ENCODE assay signal across 27 cellular contexts in genomic region chr1:5598824-5599395, GRCh38.
A peak's percentile ranks its signal among the peaks of the same experiment; 100 is the strongest.
DNase-seq lines count a peak whose midpoint lies in the region; ATAC-seq and TF ChIP-seq lines count a peak whose summit lies in the region.
"Had no signal": no experiment of that assay in that cellular context is flagged by ENCODE, and none has a peak within 500 bp of the region (broad histone marks: within the 10 kb centered on the region; RNA-seq: fewer than 3 reads in every experiment).

No MANE protein-coding gene starts in this region.

- no peaks in the 10 kb centered on the region for H4K20me1 ChIP-seq in KMS-11 (ENCODE audit: insufficient read depth)

- H3K4me2 ChIP-seq in KMS-11 = no peak overlapping the region

- H3K9me3 ChIP-seq in endodermal cell (ENCODE audit: control insufficient read depth, low read length) (no peaks in the 10 kb centered on the region), gastrocnemius medialis (no peaks in the 10 kb centered on the region)
- H3K9me3 ChIP-seq: SJCRH30, thoracic aorta had no signal

- H3K4me1 ChIP-seq in KMS-11 (ENCODE audit: low read depth, poor library complexity, severe bottlenecking) (no peaks in the 10 kb centered on the region), endodermal cell (ENCODE audit: control insufficient read depth, insufficient read depth, low read length) (no peaks in the 10 kb centered on the region), gastrocnemius medialis (no peaks in the 10 kb centered on the region)
- H3K4me1 ChIP-seq: SJCRH30 had no signal

- intact Hi-C loops in posterior vena cava (cut with DNase I) (no loop called here), gastrocnemius medialis (cut with DNase I; ENCODE audit: low total_unique reads) (no loop called here)

- no peak overlapping the region for H3K9ac ChIP-seq in KMS-11
- no peak overlapping the region for H3K9ac ChIP-seq in endodermal cell (ENCODE audit: extremely low read depth, low read length, poor library complexity, severe bottlenecking)

- TF ChIP-seq CTCF in C4-2B (conservative IDR thresholded peaks at IDR 0.05) (peak; percentile 30), KMS-11 (conservative IDR thresholded peaks at IDR 0.05; ENCODE audit: low read depth, low read length) (peak; percentile 6; the same call in 1 of the 2 replicates), endodermal cell (conservative IDR thresholded peaks at IDR 0.05) (peak; percentile 2), gastrocnemius medialis (IDR thresholded peaks at IDR 0.05 in 4 of 5, conservative IDR thresholded peaks at IDR 0.05 in 1 of 5) (no peak)

- H3K79me2 ChIP-seq in KMS-11 (ENCODE audit: insufficient read depth, low read depth) = no peaks in the 10 kb centered on the region

- H3K9me3 Mint-ChIP-seq in endodermal cell = no peaks in the 10 kb centered on the region
- H3K9me3 Mint-ChIP-seq: dendritic cell treated with granulocyte-macrophage colony-stimulating factor and Interleukin-4, amounts not matched to agents 40 ng/mL and 50 ng/mL, for 4 days had no signal

- H3K36me3 Mint-ChIP-seq in endodermal cell (ENCODE audit: low read depth) = no peaks in the 10 kb centered on the region
- H3K36me3 Mint-ChIP-seq: CD4-positive, alpha-beta memory T cell; naive thymus-derived CD8-positive, alpha-beta T cell had no signal

- in situ Hi-C loops in gastrocnemius medialis (cut with MboI; ENCODE audit: low sequenced_read_pairs in 4 of 4) = no loop called here

- peak; percentile 52 for DNase-seq in endodermal cell
- peak; percentile 63 for DNase-seq in posterior vena cava (ENCODE audit: low spot score)
- DNase-seq in NCI-H510A treated with DMSO at 0.1 percent for 48 hours (lab: John Stamatoyannopoulos, UW) = no peak
- no peak for DNase-seq in gastrocnemius medialis
- DNase-seq: activated CD8-positive, alpha-beta T cell treated with anti-CD3 and anti-CD28 coated beads, Interleukin-2, amount 10 ng/mL, durations not matched to agents 7 days and 5 days; activated gamma-delta T cell; activated naive CD8-positive, alpha-beta T cell treated with anti-CD3 and anti-CD28 coated beads, Interleukin-2, amount 50 U/mL, for 24 hours; activated T-cell treated with anti-CD3 and anti-CD28 coated beads, Interleukin-2, amount 50 U/mL, for 1 hour; AML-193; CD4-positive, alpha-beta memory T cell; foreskin melanocyte; NCI-H1436 treated with DMSO at 0.1 percent for 48 hours; NCI-H2081 treated with DMSO at 0.1 percent for 48 hours; NCI-H446; NCI-H774; SJCRH30; small intestine; stimulated activated naive CD4-positive, alpha-beta T cell treated with Interleukin-2 at 50 U/mL for 16 hours; SW 1271 had no signal

- H3K4me3 ChIP-seq in KMS-11 (IDR thresholded peaks at IDR 0.05; ENCODE audit: insufficient read depth, low read depth, low read length) (no peak overlapping the region), endodermal cell (ENCODE audit: low read length) (no peak overlapping the region), gastrocnemius medialis (no peak overlapping the region)
- H3K4me3 ChIP-seq: SJCRH30, thoracic aorta had no signal

- ATAC-seq in GM19328 (IDR thresholded peaks at IDR 0.05; ENCODE audit: unreplicated experiment) (no peak), gastrocnemius medialis (no peak), GM21360 (IDR thresholded peaks at IDR 0.05; ENCODE audit: unreplicated experiment) (no peak)
- ATAC-seq: activated CD8-positive, alpha-beta T cell treated with anti-CD3 and anti-CD28 coated beads, Interleukin-2, amount 10 ng/mL, durations not matched to agents 7 days and 5 days; naive thymus-derived CD8-positive, alpha-beta T cell had no signal

- H3K4me3 Mint-ChIP-seq in endodermal cell = no peak overlapping the region
- H3K4me3 Mint-ChIP-seq: activated CD8-positive, alpha-beta T cell treated with anti-CD3 and anti-CD28 coated beads, Interleukin-2, amount 10 ng/mL, durations not matched to agents 7 days and 5 days; activated naive CD8-positive, alpha-beta T cell treated with anti-CD3 and anti-CD28 coated beads, Interleukin-2, amount 50 U/mL, for 24 hours; CD4-positive, alpha-beta memory T cell; central memory CD8-positive, alpha-beta T cell; dendritic cell treated with granulocyte-macrophage colony-stimulating factor and Interleukin-4, amounts not matched to agents 40 ng/mL and 50 ng/mL, for 4 days; naive thymus-derived CD8-positive, alpha-beta T cell had no signal

- H3K4me1 Mint-ChIP-seq in endodermal cell = peaks cover 36% of the 10 kb centered on the region
- H3K4me1 Mint-ChIP-seq: activated naive CD8-positive, alpha-beta T cell treated with anti-CD3 and anti-CD28 coated beads, Interleukin-2, amount 50 U/mL, for 24 hours; CD4-positive, alpha-beta memory T cell; central memory CD8-positive, alpha-beta T cell had no signal

- H3K27ac Mint-ChIP-seq in endodermal cell = no peak overlapping the region
- H3K27ac Mint-ChIP-seq: activated CD8-positive, alpha-beta T cell treated with anti-CD3 and anti-CD28 coated beads, Interleukin-2, amount 10 ng/mL, durations not matched to agents 7 days and 5 days; activated naive CD8-positive, alpha-beta T cell treated with anti-CD3 and anti-CD28 coated beads, Interleukin-2, amount 50 U/mL, for 24 hours; CD4-positive, alpha-beta memory T cell; dendritic cell treated with granulocyte-macrophage colony-stimulating factor and Interleukin-4, amounts not matched to agents 40 ng/mL and 50 ng/mL, for 4 days; naive thymus-derived CD8-positive, alpha-beta T cell had no signal

- no peak for TF ChIP-seq POLR2A in gastrocnemius medialis (IDR thresholded peaks at IDR 0.05)

- peaks cover 12% of the 10 kb centered on the region for H3K27me3 Mint-ChIP-seq in endodermal cell (ENCODE audit: insufficient read depth)

- WGBS in endodermal cell (ENCODE audit: insufficient coverage in 1 of 2, insufficient read length in 1 of 2), 2 experiments = 91 to 94% methylated on average over 8 to 10 of the region's 10 CpGs

- H3K27ac ChIP-seq in C4-2B = peak overlapping the region; percentile 56
- no peak overlapping the region for H3K27ac ChIP-seq in KMS-11
- H3K27ac ChIP-seq in endodermal cell (ENCODE audit: low read depth, low read length) = no peak overlapping the region
- H3K27ac ChIP-seq in gastrocnemius medialis = no peak overlapping the region
- H3K27ac ChIP-seq: SJCRH30, thoracic aorta had no signal

- H3K27me3 ChIP-seq in KMS-11 (ENCODE audit: insufficient read depth, low read depth) = peaks cover 18% of the 10 kb centered on the region; the same call in 1 of the 2 replicates
- no peaks in the 10 kb centered on the region for H3K27me3 ChIP-seq in endodermal cell (ENCODE audit: control insufficient read depth, insufficient read depth, low read length, poor library complexity, severe bottlenecking)
- H3K27me3 ChIP-seq in gastrocnemius medialis = no peaks in the 10 kb centered on the region

- H3K36me3 ChIP-seq in KMS-11 (ENCODE audit: insufficient read depth) (no peaks in the 10 kb centered on the region), endodermal cell (ENCODE audit: control insufficient read depth, insufficient read depth, low read length) (no peaks in the 10 kb centered on the region), gastrocnemius medialis (no peaks in the 10 kb centered on the region)
- H3K36me3 ChIP-seq: SJCRH30, thoracic aorta had no signal

- no peak overlapping the region for H2AFZ ChIP-seq in KMS-11 (ENCODE audit: low read depth)

Comparison
In these comparisons a context has a peak if more than half of its experiments do, and no peak if none do; other contexts are left out.
1. CTCF ChIP-seq: peak in C4-2B (single experiment), KMS-11 (single experiment) and endodermal cell (single experiment); none in gastrocnemius medialis (0 of 5).
2. DNase-seq: peak in endodermal cell (single experiment) and posterior vena cava (single experiment); none in NCI-H510A treated with DMSO at 0.1 percent for 48 hours (single experiment) and gastrocnemius medialis (0 of 2).